In genomic region chr9:94002316-94003140, GRCh38 we compare ENCODE assay signal across 8 cellular contexts. TPM values are rescaled to one million over a fixed set of nuclear protein-coding genes. Genes with fewer than 3 reads are reported as not detected.
DNase-seq lines count a peak whose midpoint lies in the region; ATAC-seq lines count a peak whose summit lies in the region.

No MANE protein-coding gene starts in this region.

- DNase-seq in NCI-H2081 (lab: John Stamatoyannopoulos, UW) (peak; percentile 75 to 82), NCI-H2081 treated with DMSO at 0.1 percent for 48 hours (lab: John Stamatoyannopoulos, UW) (no peak), KBM-7 (peak; percentile 69), NOMO-1 treated with dmso at 0.1 percent for 144 hours (lab: John Stamatoyannopoulos, UW; ENCODE audit: unreplicated experiment) (peak; percentile 25), T47D (ENCODE audit: low read depth in 1 of 2, low spot score in 1 of 2) (peak; percentile 9 to 71), lung microvascular endothelial cell (ENCODE audit: low read depth in 2 of 2) (peak; percentile 64 to 65)

- no peak for ATAC-seq in HG03139 (IDR thresholded peaks at IDR 0.05; ENCODE audit: unreplicated experiment)
- no peak for ATAC-seq in GM19452 (IDR thresholded peaks at IDR 0.05; ENCODE audit: unreplicated experiment)

- in situ Hi-C loops in KBM-7 (cut with MboI; ENCODE audit: low pct_unique_long_range_greater_than_20kb, low sequenced_read_pairs) (no loop called here), T47D (cut with HindIII; ENCODE audit: low pct_unique_long_range_greater_than_20kb, low sequenced_read_pairs) (no loop called here)

RNA-seq across cellular contexts. Expression of gene BARX1, which starts 47.4 kb away (rescaled TPM):
- not detected in 2 replicates for total RNA-seq in lung microvascular endothelial cell
